Comparison of ENCODE assay signal across 30 cellular contexts in genomic region chr14:21199611-21200570, GRCh38. TPM values are rescaled to one million over a fixed set of nuclear protein-coding genes. Genes with fewer than 3 reads are reported as not detected.
A peak's percentile ranks its signal among the peaks of the same experiment; 100 is the strongest.
DNase-seq lines count a peak whose midpoint lies in the region; ATAC-seq and TF ChIP-seq lines count a peak whose summit lies in the region.
"Had no signal": no experiment of that assay in that cellular context is flagged by ENCODE, and none has a peak within 500 bp of the region (broad histone marks: within the 10 kb centered on the region; RNA-seq: fewer than 3 reads in every experiment).

No MANE protein-coding gene starts in this region.

- H3K79me2 ChIP-seq in PC-3 (ENCODE audit: low read length) = no peaks in the 10 kb centered on the region

- CTCF ChIA-PET in PC-3 (lab: Charles Lee) = no interaction called here

- H3K4me1 Mint-ChIP-seq in activated T-cell treated with anti-CD3 and anti-CD28 coated beads, Interleukin-2, amount 50 U/mL, for 24 hours (ENCODE audit: low read depth) = peaks cover 21% of the 10 kb centered on the region
- peaks cover 6 to 19% of the 10 kb centered on the region in 2 donors for H3K4me1 Mint-ChIP-seq in effector memory CD8-positive, alpha-beta T cell (ENCODE audit: low read depth in 2 of 2)
- peaks cover 27% of the 10 kb centered on the region for H3K4me1 Mint-ChIP-seq in progenitor cell of endocrine pancreas (ENCODE audit: low read depth)

- no peaks in the 10 kb centered on the region for H3K27me3 Mint-ChIP-seq in activated T-cell treated with anti-CD3 and anti-CD28 coated beads, Interleukin-2, amount 50 U/mL, for 24 hours
- no peaks in the 10 kb centered on the region for H3K27me3 Mint-ChIP-seq in effector memory CD8-positive, alpha-beta T cell
- H3K27me3 Mint-ChIP-seq in progenitor cell of endocrine pancreas = no peaks in the 10 kb centered on the region

- H3K27me3 ChIP-seq in PC-3 (ENCODE audit: low read length) (no peaks in the 10 kb centered on the region), testis (no peaks in the 10 kb centered on the region)
- H3K27me3 ChIP-seq: adrenal gland; BLaER1 treated with 17β-estradiol and CSF1 and Interleukin-3, amounts not matched to agents 10 nM and 100 nM; pancreas; right atrium auricular region; spleen had no signal

- no peak for DNase-seq in activated T-cell treated with anti-CD3 and anti-CD28 coated beads, Interleukin-2, amount 50 U/mL, for 24 hours
- no peak for DNase-seq in activated T-cell treated with anti-CD3 and anti-CD28 coated beads, Interleukin-2, amount 50 U/mL, for 1 hour
- DNase-seq in PC-3 (peak; percentile 32), progenitor cell of endocrine pancreas (ENCODE audit: low spot score, unreplicated experiment) (no peak), NCI-H146 (lab: John Stamatoyannopoulos, UW) (no peak), testis (no peak)
- DNase-seq in effector memory CD8-positive, alpha-beta T cell = no peak
- DNase-seq: activated naive CD4-positive, alpha-beta T cell treated with Interleukin-2 at 50 U/mL for 16 hours; adrenal gland; EL; glutamatergic neuron; HFFc6; kidney; NCI-H1417; NCI-H524 treated with DMSO at 0.1 percent for 48 hours; nephron progenitor cell; pancreas; spleen; stimulated activated CD4-positive, alpha-beta T cell treated with anti-CD3 and anti-CD28 coated beads, Interleukin-4, amount 100 ng/mL, for 1 hour; stimulated activated naive CD4-positive, alpha-beta T cell had no signal

- WGBS in testis, 2 donors = 73 to 87% methylated on average over 3 of the region's 3 CpGs

- intact Hi-C loops in PC-3 (cut with micrococcal nuclease) (no loop called here), testis (cut with DNase I; ENCODE audit: low total_unique reads) (no loop called here)

- H3K27ac ChIP-seq in PC-3 (ENCODE audit: low read length) (no peak overlapping the region), testis (no peak overlapping the region)
- H3K27ac ChIP-seq: adrenal gland; BLaER1 treated with 17β-estradiol and CSF1 and Interleukin-3, amounts not matched to agents 10 nM and 100 nM; pancreas; right atrium auricular region; spleen; thoracic aorta had no signal

- H3K4me3 Mint-ChIP-seq in activated T-cell treated with anti-CD3 and anti-CD28 coated beads, Interleukin-2, amount 50 U/mL, for 24 hours = no peak overlapping the region
- H3K4me3 Mint-ChIP-seq in effector memory CD8-positive, alpha-beta T cell = no peak overlapping the region
- no peak overlapping the region for H3K4me3 Mint-ChIP-seq in progenitor cell of endocrine pancreas (ENCODE audit: low read depth)
- H3K4me3 Mint-ChIP-seq: brain; HFFc6; nephron progenitor cell; T-helper 1 cell treated with Interleukin-12 subunit alpha and Interleukin-12 subunit beta and Interleukin-4 antibody, amounts not matched to agents 30 μg/mL and 1 μg/mL, for 36 hours had no signal

- peaks cover 11% of the 10 kb centered on the region; the same call in 1 of the 2 replicates for H3K9me3 ChIP-seq in PC-3 (ENCODE audit: low read length)
- H3K9me3 ChIP-seq in testis = no peaks in the 10 kb centered on the region
- H3K9me3 ChIP-seq: adrenal gland, pancreas had no signal

- peaks cover 6% of the 10 kb centered on the region for H3F3A ChIP-seq in PC-3 (ENCODE audit: low read length, unreplicated experiment)

- H3K4me3 ChIP-seq in PC-3 (ENCODE audit: low read length) (no peak overlapping the region), testis (no peak overlapping the region)
- H3K4me3 ChIP-seq: adrenal gland; BLaER1 treated with 17β-estradiol and CSF1 and Interleukin-3, amounts not matched to agents 10 nM and 100 nM; pancreas; right atrium auricular region; spleen; thoracic aorta had no signal

- ATAC-seq in PC-3 (peak; percentile 27), GM19023 (IDR thresholded peaks at IDR 0.05; ENCODE audit: unreplicated experiment) (no peak)
- peak; percentile 40 for ATAC-seq in effector memory CD8-positive, alpha-beta T cell (replicated peaks)
- ATAC-seq: pancreas had no signal

- TF ChIP-seq CTCF in PC-3 (conservative IDR thresholded peaks at IDR 0.05; ENCODE audit: low read depth, low read length) = no peak
- TF ChIP-seq CTCF in progenitor cell of endocrine pancreas (IDR thresholded peaks at IDR 0.05; ENCODE audit: unreplicated experiment) = no peak
- TF ChIP-seq CTCF in testis (IDR thresholded peaks at IDR 0.05) = no peak

- H2AFZ ChIP-seq in PC-3 (ENCODE audit: low read length) = no peak overlapping the region

- no peaks in the 10 kb centered on the region for H3K9me3 Mint-ChIP-seq in activated T-cell treated with anti-CD3 and anti-CD28 coated beads, Interleukin-2, amount 50 U/mL, for 24 hours
- no peaks in the 10 kb centered on the region for H3K9me3 Mint-ChIP-seq in effector memory CD8-positive, alpha-beta T cell
- H3K9me3 Mint-ChIP-seq in progenitor cell of endocrine pancreas (ENCODE audit: low read depth) = peaks cover 12% of the 10 kb centered on the region
- H3K9me3 Mint-ChIP-seq: T-helper 1 cell treated with Interleukin-12 subunit alpha and Interleukin-12 subunit beta and Interleukin-4 antibody, amounts not matched to agents 30 μg/mL and 1 μg/mL, for 36 hours had no signal

- no peak for TF ChIP-seq POLR2A in testis (IDR thresholded peaks at IDR 0.05)

- BruUV-seq in PC-3 (replicated peaks; lab: Mats Ljungman, UMichigan) = no TSS peak

- H3K36me3 Mint-ChIP-seq in activated T-cell treated with anti-CD3 and anti-CD28 coated beads, Interleukin-2, amount 50 U/mL, for 24 hours (ENCODE audit: low read depth) = peaks cover 27% of the 10 kb centered on the region
- H3K36me3 Mint-ChIP-seq in effector memory CD8-positive, alpha-beta T cell (ENCODE audit: insufficient read depth) = peaks cover 31% of the 10 kb centered on the region
- peaks cover 8% of the 10 kb centered on the region for H3K36me3 Mint-ChIP-seq in progenitor cell of endocrine pancreas (ENCODE audit: insufficient read depth)

- peak overlapping the region; percentile 51 for H3K27ac Mint-ChIP-seq in activated T-cell treated with anti-CD3 and anti-CD28 coated beads, Interleukin-2, amount 50 U/mL, for 24 hours
- peak overlapping the region in 1 of 2 donors; percentile 80 for H3K27ac Mint-ChIP-seq in effector memory CD8-positive, alpha-beta T cell
- H3K27ac Mint-ChIP-seq in progenitor cell of endocrine pancreas = peak overlapping the region; percentile 14
- H3K27ac Mint-ChIP-seq: brain; HFFc6; nephron progenitor cell; T-helper 1 cell treated with Interleukin-12 subunit alpha and Interleukin-12 subunit beta and Interleukin-4 antibody, amounts not matched to agents 30 μg/mL and 1 μg/mL, for 36 hours had no signal

- H3K9me2 ChIP-seq in PC-3 (replicated peaks; ENCODE audit: low read length) = no peaks in the 10 kb centered on the region

- no peak overlapping the region for H3K9ac ChIP-seq in PC-3 (ENCODE audit: low read length)
- H3K9ac ChIP-seq: BLaER1 treated with 17β-estradiol and CSF1 and Interleukin-3, amounts not matched to agents 10 nM and 100 nM had no signal

- no peak overlapping the region for H3K4me2 ChIP-seq in PC-3 (ENCODE audit: low read length)
- H3K4me2 ChIP-seq: BLaER1 treated with 17β-estradiol and CSF1 and Interleukin-3, amounts not matched to agents 10 nM and 100 nM had no signal

- peaks cover 1% of the 10 kb centered on the region; the same call in 1 of the 2 replicates for H3K36me3 ChIP-seq in PC-3 (ENCODE audit: low read depth, low read length)
- H3K36me3 ChIP-seq in testis (ENCODE audit: low read depth, missing control alignments) = no peaks in the 10 kb centered on the region
- H3K36me3 ChIP-seq: pancreas had no signal

- POLR2A ChIA-PET in PC-3 (lab: Charles Lee; ENCODE audit: unreplicated experiment) = no interaction called here

- H4K20me1 ChIP-seq in PC-3 (ENCODE audit: low read length) = no peaks in the 10 kb centered on the region

- H3K4me1 ChIP-seq in PC-3 (ENCODE audit: insufficient read depth, low read length) (no peaks in the 10 kb centered on the region), testis (no peaks in the 10 kb centered on the region)
- H3K4me1 ChIP-seq: adrenal gland, pancreas, right atrium auricular region had no signal

RNA-seq across cellular contexts. Expression of gene OR5AU1, which starts 44.0 kb away (rescaled TPM):
- total RNA-seq in PC-3 (2014; rRNA removed) (not detected in 2 replicates), progenitor cell of endocrine pancreas (not detected in 2 replicates), testis (under 1 TPM in 1 of 2 donors, not detected in 1; 0.43 TPM)
- polyA plus RNA-seq in testis (ENCODE audit: insufficient read depth, low read depth, low replicate concordance) = not detected
- total RNA-seq: adrenal gland, fibroblast of lung, HFFc6, kidney, MCF 10A, mononuclear cell, pancreas, right atrium auricular region, SK-MEL-5, spleen, thoracic aorta had no signal
- polyA plus RNA-seq: adrenal gland, fibroblast of lung, pancreas, spleen had no signal
